ENCODE assay signal across 8 cellular contexts in genomic region chr4:55395529-55396304, GRCh38. TPM values are rescaled to one million over a fixed set of nuclear protein-coding genes. Genes with fewer than 3 reads are reported as not detected.
DNase-seq lines count a peak whose midpoint lies in the region; ATAC-seq and TF ChIP-seq lines count a peak whose summit lies in the region.

Gene TMEM165, plus strand, starts transcription at chr4:55395957. Its CDS starts 233 bp downstream, at chr4:55396190.

- TF ChIP-seq CTCF in kidney epithelial cell (IDR thresholded peaks at IDR 0.05; ENCODE audit: insufficient read depth, low read length, poor library complexity, severe bottlenecking) = no peak

- no peaks in the 10 kb centered on the region for H3K36me3 ChIP-seq in kidney epithelial cell (ENCODE audit: control insufficient read depth, insufficient read depth, low read length)

- no peaks in the 10 kb centered on the region for H3K27me3 ChIP-seq in kidney epithelial cell (ENCODE audit: control insufficient read depth, insufficient read depth, low read length)

- peak; percentile 94 for ATAC-seq in HG03439 (IDR thresholded peaks at IDR 0.05; ENCODE audit: unreplicated experiment)

- peak within 1 kb of the TSS; percentile 91 for H3K4me3 ChIP-seq in kidney epithelial cell (ENCODE audit: low read depth, low read length)

- peak; percentile 92 for DNase-seq in Ammon's horn (ENCODE audit: low spot score)
- peak; percentile 86 for DNase-seq in GM19238 (ENCODE audit: insufficient read length, low spot score)
- peak; percentile 95 for DNase-seq in NCI-H510A (lab: John Stamatoyannopoulos, UW)
- DNase-seq in activated CD4-positive, alpha-beta T cell treated with anti-CD3 and anti-CD28 coated beads for 24 hours (ENCODE audit: low read depth in 2 of 2) = peak; percentile 81 to 87
- DNase-seq in cerebellum (ENCODE audit: low spot score) = peak; percentile 95
- no peak for DNase-seq in kidney epithelial cell (ENCODE audit: low read depth)
- DNase-seq in stimulated activated CD4-positive, alpha-beta T cell treated with anti-CD3 and anti-CD28 coated beads, Interleukin-15, amount 100 ng/mL, for 48 hours (ENCODE audit: low read depth in 2 of 2) = peak; percentile 84 to 88

RNA-seq across cellular contexts. Expression of gene TMEM165, which starts in this region (rescaled TPM):
- total RNA-seq in cerebellum (93.5 TPM), kidney epithelial cell (129 and 159 TPM in 2 replicates)
